In the genomic region with DNA sequence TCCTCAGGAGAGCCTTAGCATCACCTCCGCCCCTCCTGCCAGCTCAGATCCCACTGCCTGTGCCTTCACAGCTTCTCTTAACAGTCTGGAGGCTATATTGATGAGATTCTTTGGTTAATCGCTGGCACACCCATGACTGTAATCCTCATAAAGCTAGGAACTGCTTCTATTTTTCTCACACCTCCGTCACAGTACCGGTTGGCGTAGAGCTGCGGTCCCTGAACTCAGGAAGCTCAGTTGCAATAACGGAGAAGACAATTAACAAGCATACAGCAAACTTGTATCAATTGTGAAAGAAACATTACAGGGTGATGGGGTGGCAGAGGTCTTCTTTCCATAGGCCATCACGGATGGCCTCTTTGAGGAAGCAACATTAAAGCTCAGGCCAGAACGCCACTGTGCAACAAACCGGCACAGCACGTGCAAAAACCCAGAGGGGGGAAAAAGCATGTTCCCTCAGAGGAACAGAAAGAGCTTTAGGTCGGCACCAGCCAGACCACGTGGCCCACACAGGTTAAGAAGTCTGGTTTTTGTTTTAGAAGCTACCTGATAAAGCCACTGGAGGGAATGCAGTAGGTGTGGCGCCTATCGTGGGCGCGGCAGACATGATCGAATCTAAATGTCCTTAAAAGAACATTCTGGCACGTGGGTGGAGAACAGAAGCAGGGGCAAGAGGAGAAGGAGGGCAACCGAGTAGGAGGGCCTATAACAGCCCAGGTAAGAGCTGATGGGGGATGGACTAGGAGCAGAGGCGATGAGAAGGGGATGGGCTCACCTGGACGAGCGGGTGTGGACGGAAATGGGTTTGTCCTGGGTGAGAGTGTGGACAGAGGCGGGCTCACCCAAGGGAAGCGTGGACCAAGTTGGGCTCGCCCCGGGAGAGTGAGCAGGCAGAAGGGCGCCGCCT, we compare ENCODE assay signal across 8 cellular contexts. TPM values are rescaled to one million over a fixed set of nuclear protein-coding genes. Genes with fewer than 3 reads are reported as not detected.
DNase-seq lines count a peak whose midpoint lies in the region; ATAC-seq, FAIRE-seq and TF ChIP-seq lines count a peak whose summit lies in the region.
"Not testable (repeated sequence)": the region's sequence is repeated elsewhere in the genome, so short reads cannot be mapped to it uniquely, and the experiment has no call there.

No MANE protein-coding gene starts in this region.

- H3K36me3 ChIP-seq in BJ (ENCODE audit: control insufficient read depth, insufficient read depth, low read length); small intestine (ENCODE audit: control insufficient read depth in 2 of 2, insufficient read depth in 2 of 2, low read length in 2 of 2): not testable (repeated sequence)
- peaks cover 25% of the 10 kb centered on the region; the same call in 1 of the 2 replicates for H3K36me3 ChIP-seq in SK-N-MC (ENCODE audit: insufficient read depth, low read length)

- DNase-seq in BJ (ENCODE audit: low read depth); GM19239 (ENCODE audit: insufficient read length, low spot score); SK-N-MC (ENCODE audit: low read depth, low spot score); astrocyte of the cerebellum (ENCODE audit: low read depth); fibroblast of the aortic adventitia (ENCODE audit: low read depth); small intestine: not testable (repeated sequence)

- H3K4me1 ChIP-seq in mononuclear cell (ENCODE audit: insufficient read depth, low read length); small intestine (ENCODE audit: control insufficient read depth in 2 of 2, insufficient read depth in 1 of 2, low read depth in 1 of 2, low read length in 1 of 2): not testable (repeated sequence)

- H3K4me3 ChIP-seq in BJ (ENCODE audit: low read depth, low read length) (peak overlapping the region; percentile 90), SK-N-MC (peak overlapping the region; percentile 80), astrocyte of the cerebellum (ENCODE audit: low read depth, low read length) (peak overlapping the region; percentile 70), fibroblast of the aortic adventitia (ENCODE audit: low read depth, low read length) (peak overlapping the region; percentile 86), mononuclear cell (ENCODE audit: low read length) (peak overlapping the region; percentile 64), small intestine (ENCODE audit: low read depth in 1 of 2, low read length in 2 of 2) (peak overlapping the region; percentile 61 to 73)

- POLR2A ChIA-PET in BJ (lab: Charles Lee): not testable (repeated sequence)

- TF ChIP-seq CTCF in BJ (IDR thresholded peaks at IDR 0.05; ENCODE audit: insufficient read depth, low read depth, low read length); astrocyte of the cerebellum (IDR thresholded peaks at IDR 0.05; ENCODE audit: low read depth, low read length, missing control alignments); fibroblast of the aortic adventitia (IDR thresholded peaks at IDR 0.05; ENCODE audit: insufficient read depth, low read length): not testable (repeated sequence)

- not testable (repeated sequence) for H3K9me3 ChIP-seq in SK-N-MC (ENCODE audit: low read depth, low read length); mononuclear cell (ENCODE audit: low read depth, low read length); small intestine (ENCODE audit: control insufficient read depth, low read depth)

- ATAC-seq in HG03175 (IDR thresholded peaks at IDR 0.05; ENCODE audit: unreplicated experiment): peak; percentile 18

- CTCF ChIA-PET in BJ (lab: Yijun Ruan, JAX): not testable (repeated sequence)

- H3K9ac ChIP-seq in SK-N-MC (ENCODE audit: insufficient read length): peak overlapping the region; percentile 87

- peak; percentile 95 for FAIRE-seq in GM19239 (lab: Jason Lieb, UNC)
- not testable (repeated sequence) for FAIRE-seq in small intestine (lab: Jason Lieb, UNC)

- not testable (repeated sequence) for H3K27ac ChIP-seq in SK-N-MC
- H3K27ac ChIP-seq in small intestine (ENCODE audit: low read depth in 1 of 2, low read length in 1 of 2): peak overlapping the region in 1 of 2 donors; percentile 86

- in situ Hi-C loops in astrocyte of the cerebellum (cut with HindIII; ENCODE audit: low sequenced_read_pairs): not testable (repeated sequence)

- WGBS in small intestine, 3 donors: 13 to 44% (median 15%) methylated on average over 6 to 21 of the region's 30 CpGs

- H3K27me3 ChIP-seq in BJ (ENCODE audit: control insufficient read depth, insufficient read depth, low read length); mononuclear cell (ENCODE audit: insufficient read depth, low read length); small intestine (ENCODE audit: control insufficient read depth in 2 of 2, insufficient read depth in 2 of 2, low read length in 2 of 2): not testable (repeated sequence)

RNA-seq across cellular contexts. Expression of a gene that starts 0.7 kb away (rescaled TPM):
- 35.3 and 42.3 TPM in 2 replicates for polyA plus RNA-seq in BJ (2011; rRNA removed)
- 13.3 and 17.3 TPM in 2 replicates for polyA minus RNA-seq in BJ (2011; rRNA and poly(A)+ RNA removed)
- 12.0 and 18.6 TPM in 2 replicates for total RNA-seq in fibroblast of the aortic adventitia (ENCODE audit: low replicate concordance)
- total RNA-seq in mononuclear cell: 50.3 TPM
- 10 to 100 TPM in 2 of 3 donors, 1 to 10 TPM in 1; 7.0 to 38.1 (median 14.5) TPM for polyA plus RNA-seq in small intestine

RNA-seq across cellular contexts. Expression of a gene that starts 34.9 kb away (rescaled TPM):
- 6.1 and 6.6 TPM in 2 replicates for polyA plus RNA-seq in BJ (2011; rRNA removed)
- 0.72 and 2.1 TPM in 2 replicates for polyA minus RNA-seq in BJ (2011; rRNA and poly(A)+ RNA removed)
- 2.0 and 2.2 TPM in 2 replicates for total RNA-seq in fibroblast of the aortic adventitia (ENCODE audit: low replicate concordance)
- 0.73 TPM for total RNA-seq in mononuclear cell
- polyA plus RNA-seq in small intestine: 1 to 10 TPM in 2 of 3 donors, under 1 TPM in 1; 0.89 to 4.1 (median 2.4) TPM
